1 cellular context compared by ENCODE assay signal in genomic region chr15:74783072-74783807, GRCh38.
TF ChIP-seq lines count a peak whose summit lies in the region.

No MANE protein-coding gene starts in this region.

TF ChIP-seq in HepG2, 621 proteins besides CTCF, POLR2A, EP300 and RAD21 (continued from another document and continues in another):
- TF ChIP-seq POLR2AphosphoS2 (IDR thresholded peaks at IDR 0.05; ENCODE audit: low read depth, low read length), result no peak
- TF ChIP-seq RNF2 (conservative IDR thresholded peaks at IDR 0.05; ENCODE audit: low read depth), result no peak
- TF ChIP-seq KLF6 (CRISPR knock-in tag; IDR thresholded peaks at IDR 0.05), result no peak
- no peak for TF ChIP-seq IRF1 (CRISPR knock-in tag; IDR thresholded peaks at IDR 0.05; ENCODE audit: low read depth)
- TF ChIP-seq U2AF2 (IDR thresholded peaks at IDR 0.05; ENCODE audit: low read depth, low read length), result no peak
- no peak for TF ChIP-seq SKI (IDR thresholded peaks at IDR 0.05; ENCODE audit: partially characterized antibody)
- no peak for TF ChIP-seq CHD4 (IDR thresholded peaks at IDR 0.05; ENCODE audit: borderline replicate concordance, low read length)
- no peak for TF ChIP-seq FLYWCH1 (CRISPR knock-in tag; IDR thresholded peaks at IDR 0.05)
- TF ChIP-seq ELF1 (CRISPR knock-in tag; IDR thresholded peaks at IDR 0.05), result peak; percentile 51; the same call in 1 of the 2 replicates
- no peak for TF ChIP-seq FOXM1 (CRISPR knock-in tag; IDR thresholded peaks at IDR 0.05)
- no peak for TF ChIP-seq ISL2 (CRISPR knock-in tag; IDR thresholded peaks at IDR 0.05)
- no peak for TF ChIP-seq NR3C1 (CRISPR knock-in tag; IDR thresholded peaks at IDR 0.05)
- TF ChIP-seq POLR2AphosphoS5 (IDR thresholded peaks at IDR 0.05; ENCODE audit: low read depth, low read length), result no peak
- TF ChIP-seq NFYB (CRISPR knock-in tag; IDR thresholded peaks at IDR 0.05), result no peak
- TF ChIP-seq MATR3 (CRISPR knock-in tag; IDR thresholded peaks at IDR 0.05), result no peak
- TF ChIP-seq SIX1 (CRISPR knock-in tag; IDR thresholded peaks at IDR 0.05; ENCODE audit: borderline replicate concordance), result no peak
- TF ChIP-seq ZSCAN22 (CRISPR knock-in tag; IDR thresholded peaks at IDR 0.05), result no peak
- TF ChIP-seq ZNF75D (CRISPR knock-in tag; IDR thresholded peaks at IDR 0.05; ENCODE audit: borderline replicate concordance), result no peak
- TF ChIP-seq ZBTB7B (CRISPR knock-in tag; IDR thresholded peaks at IDR 0.05), result no peak
- no peak for TF ChIP-seq SP140L (CRISPR knock-in tag; IDR thresholded peaks at IDR 0.05; ENCODE audit: borderline replicate concordance)
- TF ChIP-seq ZBTB38 (CRISPR knock-in tag; IDR thresholded peaks at IDR 0.05), result no peak
- no peak for TF ChIP-seq ATF7 (IDR thresholded peaks at IDR 0.05)
- TF ChIP-seq ATF7 (CRISPR knock-in tag; IDR thresholded peaks at IDR 0.05), result no peak
- TF ChIP-seq MTA1 (CRISPR knock-in tag; IDR thresholded peaks at IDR 0.05; ENCODE audit: borderline replicate concordance), result 0 out of 2 replicates have a peak, but pooled peaks have one; percentile 38
- peak in 1 of 2 experiments; percentile 29; a peak in 1 of 4 replicates for TF ChIP-seq HMGXB4 (CRISPR knock-in tag; IDR thresholded peaks at IDR 0.05; ENCODE audit: borderline replicate concordance in 1 of 2, low read depth in 1 of 2)
- TF ChIP-seq XRCC5 (optimal IDR thresholded peaks at IDR 0.05; ENCODE audit: low read length), result no peak
- TF ChIP-seq ZNF878 (CRISPR knock-in tag; IDR thresholded peaks at IDR 0.05), result peak; percentile 85; the same call in 1 of the 2 replicates
- peak; percentile 85 for TF ChIP-seq ARID4A (CRISPR knock-in tag; IDR thresholded peaks at IDR 0.05; ENCODE audit: borderline replicate concordance)
- no peak for TF ChIP-seq ZFP1 (CRISPR knock-in tag; IDR thresholded peaks at IDR 0.05)
- peak; percentile 37; the same call in 1 of the 2 replicates for TF ChIP-seq PHF8 (CRISPR knock-in tag; IDR thresholded peaks at IDR 0.05)
- no peak for TF ChIP-seq ZNF577 (CRISPR knock-in tag; IDR thresholded peaks at IDR 0.05; ENCODE audit: borderline replicate concordance, low read depth)
- no peak for TF ChIP-seq HOXA5 (CRISPR knock-in tag; IDR thresholded peaks at IDR 0.05)
- TF ChIP-seq ZNF879 (CRISPR knock-in tag; IDR thresholded peaks at IDR 0.05), result 0 out of 2 replicates have a peak, but pooled peaks have one; percentile 74
- no peak for TF ChIP-seq ZNF598 (CRISPR knock-in tag; IDR thresholded peaks at IDR 0.05; ENCODE audit: borderline replicate concordance)
- TF ChIP-seq ELF3 (CRISPR knock-in tag; IDR thresholded peaks at IDR 0.05), result 0 out of 2 replicates have a peak, but pooled peaks have one; percentile 44
- no peak for TF ChIP-seq NFAT5 (CRISPR knock-in tag; IDR thresholded peaks at IDR 0.05)
- TF ChIP-seq ESRRA (CRISPR knock-in tag; IDR thresholded peaks at IDR 0.05; ENCODE audit: low read depth), result no peak
- TF ChIP-seq ZFP37 (CRISPR knock-in tag; IDR thresholded peaks at IDR 0.05; ENCODE audit: borderline replicate concordance), result no peak
- TF ChIP-seq SOX13 (IDR thresholded peaks at IDR 0.05), result no peak
- no peak for TF ChIP-seq SOX13 (CRISPR knock-in tag; conservative IDR thresholded peaks at IDR 0.05 in 1 of 2, IDR thresholded peaks at IDR 0.05 in 1 of 2)
- TF ChIP-seq SNAPC2 (CRISPR knock-in tag; IDR thresholded peaks at IDR 0.05), result no peak
- TF ChIP-seq NFKB2 (CRISPR knock-in tag; IDR thresholded peaks at IDR 0.05; ENCODE audit: borderline replicate concordance), result peak; percentile 70; the same call in 1 of the 2 replicates
- no peak for TF ChIP-seq SUZ12 (IDR thresholded peaks at IDR 0.05; ENCODE audit: low read depth, low read length)
- TF ChIP-seq SKIL (CRISPR knock-in tag; IDR thresholded peaks at IDR 0.05; ENCODE audit: borderline replicate concordance), result no peak
- TF ChIP-seq ZNF607 (CRISPR knock-in tag; IDR thresholded peaks at IDR 0.05; ENCODE audit: borderline replicate concordance), result peak; percentile 46; the same call in 1 of the 2 replicates
- no peak for TF ChIP-seq HINFP (CRISPR knock-in tag; IDR thresholded peaks at IDR 0.05; ENCODE audit: low read depth)
- TF ChIP-seq ZFP36 (IDR thresholded peaks at IDR 0.05; ENCODE audit: borderline replicate concordance, low read depth, low read length, partially characterized antibody), result no peak
- TF ChIP-seq TARDBP (CRISPR knock-in tag; IDR thresholded peaks at IDR 0.05), result no peak
- no peak for TF ChIP-seq IKZF4 (CRISPR knock-in tag; IDR thresholded peaks at IDR 0.05; ENCODE audit: borderline replicate concordance, low read depth, not compliant biosample characterization)
- no peak for TF ChIP-seq PAX8 (CRISPR knock-in tag; IDR thresholded peaks at IDR 0.05; ENCODE audit: borderline replicate concordance)
- no peak for TF ChIP-seq ZNF12 (CRISPR knock-in tag; IDR thresholded peaks at IDR 0.05)
- TF ChIP-seq ZSCAN31 (CRISPR knock-in tag; IDR thresholded peaks at IDR 0.05; ENCODE audit: low read depth), result 0 out of 2 replicates have a peak, but pooled peaks have one; percentile 26
- TF ChIP-seq SRSF1 (optimal IDR thresholded peaks at IDR 0.05; ENCODE audit: low read depth, low read length), result peak; percentile 24
- no peak for TF ChIP-seq PHF20 (CRISPR knock-in tag; IDR thresholded peaks at IDR 0.05)
